1 cellular context compared by ENCODE assay signal in the genomic region with DNA sequence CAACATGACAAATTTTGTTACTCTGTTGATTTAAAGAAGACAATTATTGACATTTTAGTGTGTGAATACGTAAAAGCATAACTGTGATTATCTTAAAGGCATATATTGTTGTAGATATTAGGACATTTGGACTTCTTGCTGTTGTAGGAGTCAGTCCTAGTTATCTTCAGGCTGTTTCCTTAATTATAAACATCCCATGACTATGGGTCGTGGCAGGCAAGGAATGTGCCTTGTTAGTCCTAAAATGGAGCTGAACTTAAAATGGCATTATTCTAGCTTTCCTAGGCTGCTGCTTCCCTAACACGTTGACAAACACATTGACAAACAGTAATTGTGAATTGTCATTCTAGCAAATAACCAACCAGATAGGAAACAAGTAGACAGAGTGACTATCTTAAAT.
TF ChIP-seq lines count a peak whose summit lies in the region.

No MANE protein-coding gene starts in this region.

TF ChIP-seq in IMR-90, 13 proteins besides CTCF, POLR2A, EP300 and RAD21:
- TF ChIP-seq SMC3 (IDR thresholded peaks at IDR 0.05; ENCODE audit: low read depth, low read length) (no peak), FOS (IDR thresholded peaks at IDR 0.05; ENCODE audit: low read depth, low read length) (0 out of 2 replicates have a peak, but pooled peaks have one; percentile 29), RCOR1 (IDR thresholded peaks at IDR 0.05; ENCODE audit: insufficient replicate concordance, low read length) (no peak)
